ENCODE assay signal across 1 cellular context in the genomic region with DNA sequence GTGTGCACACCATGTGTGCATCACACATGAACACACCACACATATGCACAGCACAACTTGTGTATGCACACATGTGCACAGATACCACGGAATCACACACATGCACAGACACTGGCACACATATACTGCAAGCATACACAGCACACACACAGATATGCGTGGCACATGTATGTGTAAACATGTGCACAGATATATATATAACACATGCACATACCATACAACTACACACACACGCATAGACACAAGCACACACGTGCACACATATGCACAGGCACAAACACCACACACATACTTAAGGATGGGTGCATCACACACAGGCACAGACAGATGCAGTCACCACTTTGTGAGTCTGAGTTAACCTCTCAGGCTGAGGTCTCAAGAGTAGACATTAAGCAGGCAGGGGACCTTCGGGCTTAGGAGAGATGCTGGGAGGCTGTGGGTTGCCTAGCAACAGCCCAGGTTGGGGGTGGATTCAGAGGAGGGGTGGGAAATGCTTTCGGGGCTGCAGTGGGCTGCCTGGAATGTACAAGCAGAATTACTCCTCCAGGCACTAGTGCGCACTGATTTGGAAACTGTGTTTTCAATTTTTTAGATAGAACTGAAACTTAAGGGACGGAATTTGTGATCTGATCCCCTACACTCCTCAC.
TF ChIP-seq lines count a peak whose summit lies in the region.

No MANE protein-coding gene starts in this region.

TF ChIP-seq in GM23338, 12 proteins besides CTCF, POLR2A, EP300 and RAD21 (continued from another document):
- TF ChIP-seq, protein P1, sequence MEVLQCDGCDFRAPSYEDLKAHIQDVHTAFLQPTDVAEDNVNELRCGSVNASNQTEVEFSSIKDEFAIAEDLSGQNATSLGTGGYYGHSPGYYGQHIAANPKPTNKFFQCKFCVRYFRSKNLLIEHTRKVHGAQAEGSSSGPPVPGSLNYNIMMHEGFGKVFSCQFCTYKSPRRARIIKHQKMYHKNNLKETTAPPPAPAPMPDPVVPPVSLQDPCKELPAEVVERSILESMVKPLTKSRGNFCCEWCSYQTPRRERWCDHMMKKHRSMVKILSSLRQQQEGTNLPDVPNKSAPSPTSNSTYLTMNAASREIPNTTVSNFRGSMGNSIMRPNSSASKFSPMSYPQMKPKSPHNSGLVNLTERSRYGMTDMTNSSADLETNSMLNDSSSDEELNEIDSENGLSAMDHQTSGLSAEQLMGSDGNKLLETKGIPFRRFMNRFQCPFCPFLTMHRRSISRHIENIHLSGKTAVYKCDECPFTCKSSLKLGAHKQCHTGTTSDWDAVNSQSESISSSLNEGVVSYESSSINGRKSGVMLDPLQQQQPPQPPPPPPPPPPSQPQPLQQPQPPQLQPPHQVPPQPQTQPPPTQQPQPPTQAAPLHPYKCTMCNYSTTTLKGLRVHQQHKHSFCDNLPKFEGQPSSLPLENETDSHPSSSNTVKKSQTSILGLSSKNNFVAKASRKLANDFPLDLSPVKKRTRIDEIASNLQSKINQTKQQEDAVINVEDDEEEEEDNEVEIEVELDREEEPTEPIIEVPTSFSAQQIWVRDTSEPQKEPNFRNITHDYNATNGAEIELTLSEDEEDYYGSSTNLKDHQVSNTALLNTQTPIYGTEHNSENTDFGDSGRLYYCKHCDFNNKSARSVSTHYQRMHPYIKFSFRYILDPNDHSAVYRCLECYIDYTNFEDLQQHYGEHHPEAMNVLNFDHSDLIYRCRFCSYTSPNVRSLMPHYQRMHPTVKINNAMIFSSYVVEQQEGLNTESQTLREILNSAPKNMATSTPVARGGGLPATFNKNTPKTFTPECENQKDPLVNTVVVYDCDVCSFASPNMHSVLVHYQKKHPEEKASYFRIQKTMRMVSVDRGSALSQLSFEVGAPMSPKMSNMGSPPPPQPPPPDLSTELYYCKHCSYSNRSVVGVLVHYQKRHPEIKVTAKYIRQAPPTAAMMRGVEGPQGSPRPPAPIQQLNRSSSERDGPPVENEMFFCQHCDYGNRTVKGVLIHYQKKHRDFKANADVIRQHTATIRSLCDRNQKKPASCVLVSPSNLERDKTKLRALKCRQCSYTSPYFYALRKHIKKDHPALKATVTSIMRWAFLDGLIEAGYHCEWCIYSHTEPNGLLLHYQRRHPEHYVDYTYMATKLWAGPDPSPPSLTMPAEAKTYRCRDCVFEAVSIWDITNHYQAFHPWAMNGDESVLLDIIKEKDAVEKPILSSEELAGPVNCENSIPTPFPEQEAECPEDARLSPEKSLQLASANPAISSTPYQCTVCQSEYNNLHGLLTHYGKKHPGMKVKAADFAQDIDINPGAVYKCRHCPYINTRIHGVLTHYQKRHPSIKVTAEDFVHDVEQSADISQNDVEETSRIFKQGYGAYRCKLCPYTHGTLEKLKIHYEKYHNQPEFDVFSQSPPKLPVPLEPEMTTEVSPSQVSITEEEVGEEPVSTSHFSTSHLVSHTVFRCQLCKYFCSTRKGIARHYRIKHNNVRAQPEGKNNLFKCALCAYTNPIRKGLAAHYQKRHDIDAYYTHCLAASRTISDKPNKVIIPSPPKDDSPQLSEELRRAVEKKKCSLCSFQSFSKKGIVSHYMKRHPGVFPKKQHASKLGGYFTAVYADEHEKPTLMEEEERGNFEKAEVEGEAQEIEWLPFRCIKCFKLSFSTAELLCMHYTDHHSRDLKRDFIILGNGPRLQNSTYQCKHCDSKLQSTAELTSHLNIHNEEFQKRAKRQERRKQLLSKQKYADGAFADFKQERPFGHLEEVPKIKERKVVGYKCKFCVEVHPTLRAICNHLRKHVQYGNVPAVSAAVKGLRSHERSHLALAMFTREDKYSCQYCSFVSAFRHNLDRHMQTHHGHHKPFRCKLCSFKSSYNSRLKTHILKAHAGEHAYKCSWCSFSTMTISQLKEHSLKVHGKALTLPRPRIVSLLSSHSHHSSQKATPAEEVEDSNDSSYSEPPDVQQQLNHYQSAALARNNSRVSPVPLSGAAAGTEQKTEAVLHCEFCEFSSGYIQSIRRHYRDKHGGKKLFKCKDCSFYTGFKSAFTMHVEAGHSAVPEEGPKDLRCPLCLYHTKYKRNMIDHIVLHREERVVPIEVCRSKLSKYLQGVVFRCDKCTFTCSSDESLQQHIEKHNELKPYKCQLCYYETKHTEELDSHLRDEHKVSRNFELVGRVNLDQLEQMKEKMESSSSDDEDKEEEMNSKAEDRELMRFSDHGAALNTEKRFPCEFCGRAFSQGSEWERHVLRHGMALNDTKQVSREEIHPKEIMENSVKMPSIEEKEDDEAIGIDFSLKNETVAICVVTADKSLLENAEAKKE (CRISPR knock-in tag; IDR thresholded peaks at IDR 0.05): no peak
- TF ChIP-seq NANOG (IDR thresholded peaks at IDR 0.05; ENCODE audit: borderline replicate concordance): no peak
- no peak for TF ChIP-seq EZH2phosphoT487 (IDR thresholded peaks at IDR 0.05; ENCODE audit: unreplicated experiment)
- TF ChIP-seq ZNF114 (CRISPR knock-in tag; IDR thresholded peaks at IDR 0.05): no peak
- no peak for TF ChIP-seq STAT1 (IDR thresholded peaks at IDR 0.05; ENCODE audit: unreplicated experiment)
- no peak for TF ChIP-seq ZNF331 (CRISPR knock-in tag; IDR thresholded peaks at IDR 0.05; ENCODE audit: low read depth)
- no peak for TF ChIP-seq EZH2 (IDR thresholded peaks at IDR 0.05; ENCODE audit: low read depth, unreplicated experiment)
- TF ChIP-seq, protein P2, sequence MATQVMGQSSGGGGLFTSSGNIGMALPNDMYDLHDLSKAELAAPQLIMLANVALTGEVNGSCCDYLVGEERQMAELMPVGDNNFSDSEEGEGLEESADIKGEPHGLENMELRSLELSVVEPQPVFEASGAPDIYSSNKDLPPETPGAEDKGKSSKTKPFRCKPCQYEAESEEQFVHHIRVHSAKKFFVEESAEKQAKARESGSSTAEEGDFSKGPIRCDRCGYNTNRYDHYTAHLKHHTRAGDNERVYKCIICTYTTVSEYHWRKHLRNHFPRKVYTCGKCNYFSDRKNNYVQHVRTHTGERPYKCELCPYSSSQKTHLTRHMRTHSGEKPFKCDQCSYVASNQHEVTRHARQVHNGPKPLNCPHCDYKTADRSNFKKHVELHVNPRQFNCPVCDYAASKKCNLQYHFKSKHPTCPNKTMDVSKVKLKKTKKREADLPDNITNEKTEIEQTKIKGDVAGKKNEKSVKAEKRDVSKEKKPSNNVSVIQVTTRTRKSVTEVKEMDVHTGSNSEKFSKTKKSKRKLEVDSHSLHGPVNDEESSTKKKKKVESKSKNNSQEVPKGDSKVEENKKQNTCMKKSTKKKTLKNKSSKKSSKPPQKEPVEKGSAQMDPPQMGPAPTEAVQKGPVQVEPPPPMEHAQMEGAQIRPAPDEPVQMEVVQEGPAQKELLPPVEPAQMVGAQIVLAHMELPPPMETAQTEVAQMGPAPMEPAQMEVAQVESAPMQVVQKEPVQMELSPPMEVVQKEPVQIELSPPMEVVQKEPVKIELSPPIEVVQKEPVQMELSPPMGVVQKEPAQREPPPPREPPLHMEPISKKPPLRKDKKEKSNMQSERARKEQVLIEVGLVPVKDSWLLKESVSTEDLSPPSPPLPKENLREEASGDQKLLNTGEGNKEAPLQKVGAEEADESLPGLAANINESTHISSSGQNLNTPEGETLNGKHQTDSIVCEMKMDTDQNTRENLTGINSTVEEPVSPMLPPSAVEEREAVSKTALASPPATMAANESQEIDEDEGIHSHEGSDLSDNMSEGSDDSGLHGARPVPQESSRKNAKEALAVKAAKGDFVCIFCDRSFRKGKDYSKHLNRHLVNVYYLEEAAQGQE (IDR thresholded peaks at IDR 0.05; ENCODE audit: unreplicated experiment): no peak
- TF ChIP-seq JUNB (IDR thresholded peaks at IDR 0.05; ENCODE audit: unreplicated experiment): no peak
